8 cellular contexts compared by ENCODE assay signal in genomic region chr5:134003064-134003956, GRCh38. TPM values are rescaled to one million over a fixed set of nuclear protein-coding genes. Genes with fewer than 3 reads are reported as not detected.
DNase-seq lines count a peak whose midpoint lies in the region; ATAC-seq lines count a peak whose summit lies in the region.

No MANE protein-coding gene starts in this region.

- no peak for DNase-seq in Jurkat, Clone E6-1 (ENCODE audit: low read depth, low spot score)
- DNase-seq in activated naive CD4-positive, alpha-beta T cell treated with anti-CD3 and anti-CD28 coated beads, Interleukin-2, amount 50 U/mL, for 72 hours (ENCODE audit: low spot score in 2 of 2) = peak in 1 of 2 donors; percentile 41
- DNase-seq in stimulated activated CD4-positive, alpha-beta T cell treated with anti-CD3 and anti-CD28 coated beads, Interleukin-4, amount 100 ng/mL, for 24 hours = peak; percentile 51
- DNase-seq in NCI-H2171 treated with DMSO at 0.1 percent for 48 hours (lab: John Stamatoyannopoulos, UW) = no peak
- no peak for DNase-seq in NK-92 treated with Interleukin-12 subunit alpha and Interleukin-12 subunit beta, amount 100 ng/mL, for 24 hours (lab: John Stamatoyannopoulos, UW)

- H3K9me3 ChIP-seq in iPS-18c (ENCODE audit: control insufficient read depth, insufficient read depth, low read length) = no peaks in the 10 kb centered on the region

- peak overlapping the region; percentile 94 for H3K4me3 ChIP-seq in Jurkat, Clone E6-1 (ENCODE audit: low read length)
- H3K4me3 ChIP-seq in iPS-18c (ENCODE audit: insufficient read depth, low read depth, low read length) = peak overlapping the region; percentile 95

- peak overlapping the region; percentile 93 to 98 for H3K27ac Mint-ChIP-seq in activated naive CD4-positive, alpha-beta T cell treated with anti-CD3 and anti-CD28 coated beads, Interleukin-2, amount 50 U/mL, for 72 hours

- H3K36me3 Mint-ChIP-seq in activated naive CD4-positive, alpha-beta T cell treated with anti-CD3 and anti-CD28 coated beads, Interleukin-2, amount 50 U/mL, for 72 hours = peaks cover 34 to 40% of the 10 kb centered on the region in 2 donors

- no peaks in the 10 kb centered on the region for H3K9me3 Mint-ChIP-seq in activated naive CD4-positive, alpha-beta T cell treated with anti-CD3 and anti-CD28 coated beads, Interleukin-2, amount 50 U/mL, for 72 hours

- ATAC-seq in GM19035 (IDR thresholded peaks at IDR 0.05; ENCODE audit: unreplicated experiment) (peak; percentile 2), HG02840 (IDR thresholded peaks at IDR 0.05; ENCODE audit: low FRiP score, unreplicated experiment) (no peak)
- ATAC-seq in activated naive CD4-positive, alpha-beta T cell treated with anti-CD3 and anti-CD28 coated beads, Interleukin-2, amount 50 U/mL, for 72 hours = peak in 1 of 2 donors; percentile 30

RNA-seq across cellular contexts. Expression of gene VDAC1, which starts 1.5 kb away (rescaled TPM):
- polyA plus RNA-seq in Jurkat, Clone E6-1 (2012; ENCODE audit: insufficient read depth, insufficient read length) = 364 TPM
- 100 to 1,000 TPM; 289 to 522 TPM for total RNA-seq in activated naive CD4-positive, alpha-beta T cell treated with anti-CD3 and anti-CD28 coated beads, Interleukin-2, amount 50 U/mL, for 72 hours

RNA-seq across cellular contexts. Expression of gene C5orf15, which starts 34.9 kb away (rescaled TPM):
- 33.2 TPM for polyA plus RNA-seq in Jurkat, Clone E6-1 (2012; ENCODE audit: insufficient read depth, insufficient read length)
- 10 to 100 TPM; 20.6 to 28.1 TPM for total RNA-seq in activated naive CD4-positive, alpha-beta T cell treated with anti-CD3 and anti-CD28 coated beads, Interleukin-2, amount 50 U/mL, for 72 hours
